Comparison of ENCODE assay signal across 17 cellular contexts in the genomic region with DNA sequence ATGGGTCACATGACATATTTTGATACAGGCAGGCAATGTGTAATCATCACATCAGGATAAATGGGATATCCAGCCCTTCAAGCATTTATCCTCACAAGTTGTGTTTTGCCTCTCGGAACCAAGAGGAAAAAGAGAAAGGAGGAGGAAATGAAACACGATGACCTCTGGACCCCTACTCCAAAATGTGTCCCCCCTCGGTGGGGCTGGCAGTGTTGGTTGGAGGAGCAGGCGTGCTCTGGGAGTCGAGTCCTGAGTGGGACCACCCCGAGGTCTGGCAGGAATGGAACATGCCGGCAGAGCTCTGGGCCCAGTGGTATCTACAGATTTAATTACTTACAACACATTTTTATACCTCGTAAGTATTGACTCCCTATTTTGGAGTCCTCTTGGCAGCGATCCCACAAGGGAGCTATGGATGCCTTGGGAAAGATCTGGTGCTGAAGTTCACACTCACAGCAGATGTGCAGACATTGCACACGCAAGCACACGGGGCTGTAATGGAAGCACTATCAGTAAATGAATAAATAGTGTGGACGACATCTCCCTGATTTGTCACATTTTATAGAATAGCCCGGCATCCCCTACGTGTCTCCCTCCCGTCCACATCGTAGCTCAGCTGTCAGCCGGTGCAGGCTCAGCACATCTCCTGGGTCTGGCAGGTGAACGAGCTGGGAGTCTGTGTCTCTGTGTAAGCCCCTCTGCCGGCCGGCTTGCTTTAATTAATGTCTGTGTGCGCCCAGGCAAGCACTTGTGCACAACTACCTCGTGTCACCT.
DNase-seq lines count a peak whose midpoint lies in the region; ATAC-seq, FAIRE-seq and TF ChIP-seq lines count a peak whose summit lies in the region.
"Had no signal": no experiment of that assay in that cellular context is flagged by ENCODE, and none has a peak within 500 bp of the region (broad histone marks: within the 10 kb centered on the region; RNA-seq: fewer than 3 reads in every experiment).

No MANE protein-coding gene starts in this region.

- no peak overlapping the region for H3K27ac ChIP-seq in GM23338 (ENCODE audit: low read depth)
- H3K27ac ChIP-seq in trophoblast cell (ENCODE audit: low read depth, low read length): no peak overlapping the region
- H3K27ac ChIP-seq in gastroesophageal sphincter: peak overlapping the region in 1 of 4 donors; percentile 74
- H3K27ac ChIP-seq: right atrium auricular region had no signal

- no peak overlapping the region for H3K9ac ChIP-seq in trophoblast cell (ENCODE audit: low read length)

- H3K4ac ChIP-seq in trophoblast cell (ENCODE audit: low read depth, low read length): peak overlapping the region; percentile 39

- H3K23ac ChIP-seq in trophoblast cell (ENCODE audit: low read length): no peak overlapping the region

- H3K4me1 Mint-ChIP-seq in GM23338: peaks cover 28% of the 10 kb centered on the region
- no peaks in the 10 kb centered on the region for H3K4me1 Mint-ChIP-seq in activated naive CD8-positive, alpha-beta T cell treated with anti-CD3 and anti-CD28 coated beads for 36 hours

- no peak for TF ChIP-seq POLR2A in gastroesophageal sphincter (IDR thresholded peaks at IDR 0.05)

- peaks cover 8% of the 10 kb centered on the region for H3K9me3 Mint-ChIP-seq in GM23338
- H3K9me3 Mint-ChIP-seq in activated naive CD8-positive, alpha-beta T cell treated with anti-CD3 and anti-CD28 coated beads for 36 hours: peaks cover 3% of the 10 kb centered on the region

- no peaks in the 10 kb centered on the region for H4K20me1 ChIP-seq in GM23338 (replicated peaks; ENCODE audit: insufficient read depth)

- H3K9me2 ChIP-seq in GM23338 (ENCODE audit: insufficient read depth): no peaks in the 10 kb centered on the region

- no peak overlapping the region for H4K8ac ChIP-seq in trophoblast cell (ENCODE audit: low read depth, low read length)

- peak overlapping the region; percentile 46 for H4K91ac ChIP-seq in trophoblast cell (ENCODE audit: low read depth, low read length)

- H3K9me3 ChIP-seq in trophoblast cell (ENCODE audit: insufficient read depth, low read depth, low read length): peaks cover 2% of the 10 kb centered on the region
- H3K9me3 ChIP-seq in gastroesophageal sphincter: peaks cover 0 to 12% (median 0%) of the 10 kb centered on the region in 3 donors

- peaks cover 4% of the 10 kb centered on the region for H3K4me1 ChIP-seq in GM23338 (ENCODE audit: insufficient read depth)
- H3K4me1 ChIP-seq in trophoblast cell (ENCODE audit: control insufficient read depth in 1 of 2, insufficient read depth in 2 of 2, low read length in 2 of 2): peaks cover 7 to 18% of the 10 kb centered on the region in 2 experiments
- H3K4me1 ChIP-seq in gastroesophageal sphincter: peaks cover 0 to 44% (median 10%) of the 10 kb centered on the region in 3 donors

- H3K14ac ChIP-seq in trophoblast cell (ENCODE audit: low read length): no peak overlapping the region

- no peak overlapping the region for H4K12ac ChIP-seq in trophoblast cell (ENCODE audit: low read depth, low read length)

- no peaks in the 10 kb centered on the region for H3K27me3 Mint-ChIP-seq in GM23338 (ENCODE audit: insufficient read depth, low read depth, poor library complexity)
- H3K27me3 Mint-ChIP-seq in activated naive CD8-positive, alpha-beta T cell treated with anti-CD3 and anti-CD28 coated beads for 36 hours: peaks cover 12% of the 10 kb centered on the region
- H3K27me3 Mint-ChIP-seq: CD4-positive, CD25-positive, alpha-beta regulatory T cell had no signal

- 0 out of 2 replicates have a peak overlapping the region, but pooled peaks have one; percentile 13 for H3K27ac Mint-ChIP-seq in GM23338
- no peak overlapping the region for H3K27ac Mint-ChIP-seq in activated naive CD8-positive, alpha-beta T cell treated with anti-CD3 and anti-CD28 coated beads for 36 hours
- H3K27ac Mint-ChIP-seq: naive thymus-derived CD4-positive, alpha-beta T cell had no signal

- WGBS in trophoblast cell (ENCODE audit: extremely low coverage, insufficient coverage, insufficient read length): no CpG with 5 or more reads among the region's 22 CpGs
- WGBS in gastroesophageal sphincter (ENCODE audit: low coverage in 1 of 2), 2 donors: 57 to 81% methylated on average over 3 to 16 of the region's 22 CpGs

- peak overlapping the region; percentile 83 for H2BK12ac ChIP-seq in trophoblast cell (ENCODE audit: low read length)

- no peaks in the 10 kb centered on the region for H3K79me1 ChIP-seq in trophoblast cell (ENCODE audit: low read length)

- H3K4me3 ChIP-seq in GM23338: no peak overlapping the region
- H3K4me3 ChIP-seq in bronchial epithelial cell (ENCODE audit: low read depth, low read length): no peak overlapping the region
- no peak overlapping the region for H3K4me3 ChIP-seq in trophoblast cell (ENCODE audit: low read depth, low read length)
- no peak overlapping the region for H3K4me3 ChIP-seq in gastroesophageal sphincter
- H3K4me3 ChIP-seq: right atrium auricular region had no signal

- H2BK120ac ChIP-seq in trophoblast cell (ENCODE audit: insufficient read depth, low read length, poor library complexity): no peak overlapping the region

- peak; percentile 68 for FAIRE-seq in bronchial epithelial cell (lab: Jason Lieb, UNC)
- FAIRE-seq: GM19239 had no signal

- no peaks in the 10 kb centered on the region for H3F3A ChIP-seq in GM23338 (replicated peaks; ENCODE audit: low read depth)

- TF ChIP-seq CTCF in GM23338 (conservative IDR thresholded peaks at IDR 0.05; ENCODE audit: low read depth in 2 of 2) (no peak), bronchial epithelial cell (IDR thresholded peaks at IDR 0.05; ENCODE audit: insufficient read depth, low read length, severe bottlenecking) (no peak), gastroesophageal sphincter (IDR thresholded peaks at IDR 0.05) (no peak)

- H2AFZ ChIP-seq in GM23338: no peak overlapping the region
- H2AFZ ChIP-seq in trophoblast cell (ENCODE audit: insufficient read depth, low read length, poor library complexity): no peak overlapping the region

- H3K36me3 Mint-ChIP-seq in GM23338 (ENCODE audit: low read depth): peaks cover 6% of the 10 kb centered on the region; the same call in 2 of the 3 replicates
- no peaks in the 10 kb centered on the region for H3K36me3 Mint-ChIP-seq in activated naive CD8-positive, alpha-beta T cell treated with anti-CD3 and anti-CD28 coated beads for 36 hours
- H3K36me3 Mint-ChIP-seq: CD4-positive, CD25-positive, alpha-beta regulatory T cell had no signal

- H3K79me2 ChIP-seq in GM23338 (replicated peaks; ENCODE audit: insufficient read depth): no peaks in the 10 kb centered on the region
- H3K79me2 ChIP-seq in trophoblast cell (ENCODE audit: control insufficient read depth, insufficient read depth, low read length, poor library complexity): no peaks in the 10 kb centered on the region

- no peak overlapping the region for H2AK5ac ChIP-seq in trophoblast cell (ENCODE audit: low read length)

- H3K27me3 ChIP-seq in GM23338 (ENCODE audit: insufficient read depth) (no peaks in the 10 kb centered on the region), bronchial epithelial cell (ENCODE audit: control insufficient read depth, insufficient read depth, low read length) (no peaks in the 10 kb centered on the region), trophoblast cell (ENCODE audit: insufficient read depth, low read length) (no peaks in the 10 kb centered on the region), gastroesophageal sphincter (no peaks in the 10 kb centered on the region)
- H3K27me3 ChIP-seq: right atrium auricular region, tibial artery had no signal

- H3K36me3 ChIP-seq in GM23338 (ENCODE audit: insufficient read depth): no peaks in the 10 kb centered on the region
- H3K36me3 ChIP-seq in bronchial epithelial cell (ENCODE audit: control insufficient read depth, insufficient read depth, low read length): no peaks in the 10 kb centered on the region
- H3K36me3 ChIP-seq in trophoblast cell (ENCODE audit: control insufficient read depth in 1 of 2, insufficient read depth in 2 of 2, low read length in 2 of 2): no peaks in the 10 kb centered on the region
- no peaks in the 10 kb centered on the region for H3K36me3 ChIP-seq in gastroesophageal sphincter
- H3K36me3 ChIP-seq: right atrium auricular region, tibial artery had no signal

- DNase-seq in GM23338 (ENCODE audit: low spot score) (no peak), NCI-H345 (lab: John Stamatoyannopoulos, UW) (peak; percentile 54), bronchial epithelial cell (ENCODE audit: low read depth) (no peak), trophoblast cell (no peak)
- DNase-seq in activated naive CD4-positive, alpha-beta T cell treated with Interleukin-2 at 50 U/mL for 16 hours: no peak
- no peak for DNase-seq in activated naive CD8-positive, alpha-beta T cell treated with anti-CD3 and anti-CD28 coated beads for 36 hours
- DNase-seq: activated CD4-positive, alpha-beta T cell treated with anti-CD3 and anti-CD28 coated beads, Interleukin-2, amount 50 U/mL, for 48 hours; CD4-positive, CD25-positive, alpha-beta regulatory T cell; GF-D8; left colon; naive thymus-derived CD4-positive, alpha-beta T cell; stimulated activated CD4-positive, alpha-beta T cell treated with anti-CD3 and anti-CD28 coated beads, Interleukin-4, amount 100 ng/mL, for 1 hour; tibial artery had no signal

- ATAC-seq in GM23338 (no peak), GM21717 (IDR thresholded peaks at IDR 0.05; ENCODE audit: unreplicated experiment) (no peak), gastroesophageal sphincter (no peak)

- no peak overlapping the region for H2BK5ac ChIP-seq in trophoblast cell (ENCODE audit: low read depth, low read length, poor library complexity)

- no peak for TF ChIP-seq EP300 in gastroesophageal sphincter (IDR thresholded peaks at IDR 0.05)

- H3K4me2 ChIP-seq in GM23338 (no peak overlapping the region), trophoblast cell (ENCODE audit: low read length) (no peak overlapping the region)

- no peak overlapping the region for H3K4me3 Mint-ChIP-seq in GM23338
- H3K4me3 Mint-ChIP-seq in activated naive CD8-positive, alpha-beta T cell treated with anti-CD3 and anti-CD28 coated beads for 36 hours: no peak overlapping the region
- H3K4me3 Mint-ChIP-seq: CD4-positive, CD25-positive, alpha-beta regulatory T cell; naive thymus-derived CD4-positive, alpha-beta T cell had no signal

- H3K18ac ChIP-seq in trophoblast cell (ENCODE audit: low read length): peak overlapping the region; percentile 32

TF ChIP-seq in GM23338, 12 proteins besides CTCF, POLR2A, EP300 and RAD21 (continues in another document):
- TF ChIP-seq, protein P1, sequence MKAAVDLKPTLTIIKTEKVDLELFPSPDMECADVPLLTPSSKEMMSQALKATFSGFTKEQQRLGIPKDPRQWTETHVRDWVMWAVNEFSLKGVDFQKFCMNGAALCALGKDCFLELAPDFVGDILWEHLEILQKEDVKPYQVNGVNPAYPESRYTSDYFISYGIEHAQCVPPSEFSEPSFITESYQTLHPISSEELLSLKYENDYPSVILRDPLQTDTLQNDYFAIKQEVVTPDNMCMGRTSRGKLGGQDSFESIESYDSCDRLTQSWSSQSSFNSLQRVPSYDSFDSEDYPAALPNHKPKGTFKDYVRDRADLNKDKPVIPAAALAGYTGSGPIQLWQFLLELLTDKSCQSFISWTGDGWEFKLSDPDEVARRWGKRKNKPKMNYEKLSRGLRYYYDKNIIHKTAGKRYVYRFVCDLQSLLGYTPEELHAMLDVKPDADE (IDR thresholded peaks at IDR 0.05): no peak
- TF ChIP-seq EZH2 (IDR thresholded peaks at IDR 0.05; ENCODE audit: low read depth, unreplicated experiment) (no peak), NANOG (IDR thresholded peaks at IDR 0.05; ENCODE audit: borderline replicate concordance) (no peak), POLR2AphosphoS5 (IDR thresholded peaks at IDR 0.05; ENCODE audit: low read depth) (no peak)
